ENCODE assay signal across 1 cellular context in genomic region chr11:65060913-65061408, GRCh38.
TF ChIP-seq lines count a peak whose summit lies in the region.

No MANE protein-coding gene starts in this region.

TF ChIP-seq in H1, 55 proteins besides CTCF, POLR2A, EP300 and RAD21:
- no peak for TF ChIP-seq SP2 (IDR thresholded peaks at IDR 0.05; ENCODE audit: low read length)
- TF ChIP-seq GABPA (IDR thresholded peaks at IDR 0.05; ENCODE audit: borderline replicate concordance, insufficient read depth, low read length), result peak; percentile 60; the same call in 1 of the 2 replicates
